In the genomic region with DNA sequence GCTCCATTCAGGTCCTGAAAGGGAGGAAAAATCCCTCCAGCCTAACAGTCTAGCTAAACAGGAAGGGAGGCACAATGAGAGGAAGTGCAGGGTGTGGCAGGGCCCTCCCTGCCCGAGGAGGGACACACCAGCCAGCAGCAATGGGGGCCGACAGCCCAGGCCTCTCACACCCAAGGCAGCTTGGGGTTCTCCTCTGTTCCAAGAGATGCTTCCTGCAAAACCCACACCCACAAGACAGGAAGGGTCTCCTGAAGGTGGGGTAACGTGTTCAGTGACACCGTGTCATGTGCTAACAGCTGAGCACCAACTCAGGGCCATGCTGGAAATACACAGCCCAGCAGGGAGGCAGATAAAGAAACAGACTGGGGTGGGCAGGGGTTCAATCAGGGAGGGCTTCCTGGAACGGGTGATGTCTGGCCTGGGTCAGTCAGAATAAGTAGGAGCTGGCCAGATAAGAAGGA, we compare ENCODE assay signal across 11 cellular contexts. TPM values are rescaled to one million over a fixed set of nuclear protein-coding genes. Genes with fewer than 3 reads are reported as not detected.
DNase-seq lines count a peak whose midpoint lies in the region; ATAC-seq, FAIRE-seq and TF ChIP-seq lines count a peak whose summit lies in the region.
"Had no signal": no experiment of that assay in that cellular context is flagged by ENCODE, and none has a peak within 500 bp of the region (broad histone marks: within the 10 kb centered on the region; RNA-seq: fewer than 3 reads in every experiment).

No MANE protein-coding gene starts in this region.

- H3K9me3 Mint-ChIP-seq in astrocyte (ENCODE audit: unreplicated experiment) = no peaks in the 10 kb centered on the region

- no peak overlapping the region for H3K4me3 ChIP-seq in astrocyte (ENCODE audit: insufficient read depth, low read depth, low read length)
- H3K4me3 ChIP-seq in left lung = no peak overlapping the region
- H3K4me3 ChIP-seq in subcutaneous abdominal adipose tissue (ENCODE audit: low read depth in 1 of 5, low read length in 5 of 5) = peak overlapping the region in 3 of 5 donors; percentile 52 to 59 (median 58)

- peak; percentile 71 for ATAC-seq in left lung

- H3K27ac ChIP-seq in astrocyte (ENCODE audit: low read depth, low read length) (peak overlapping the region; percentile 64), left lung (peak overlapping the region; percentile 71 to 84), subcutaneous abdominal adipose tissue (ENCODE audit: low read depth, low read length) (peak overlapping the region; percentile 91)

- H3K4me1 ChIP-seq in astrocyte (ENCODE audit: insufficient read depth, low read length) (peaks cover 33% of the 10 kb centered on the region), left lung (peaks cover 24 to 77% of the 10 kb centered on the region in 2 donors), subcutaneous abdominal adipose tissue (ENCODE audit: control insufficient read depth in 5 of 5, insufficient read depth in 5 of 5, low read length in 5 of 5) (peaks cover 18 to 71% (median 52%) of the 10 kb centered on the region in 5 donors)

- H4K20me1 ChIP-seq in astrocyte (ENCODE audit: insufficient read depth, low read length) = peaks cover 7% of the 10 kb centered on the region

- H2AFZ ChIP-seq in astrocyte (ENCODE audit: low read depth, low read length) = peak overlapping the region; percentile 53

- H3K9me3 ChIP-seq in astrocyte (ENCODE audit: insufficient read depth, low read depth, low read length) = no peaks in the 10 kb centered on the region
- H3K9me3 ChIP-seq in left lung = no peaks in the 10 kb centered on the region
- H3K9me3 ChIP-seq in subcutaneous abdominal adipose tissue (ENCODE audit: control insufficient read depth in 5 of 5, low read length in 5 of 5) = no peaks in the 10 kb centered on the region

- peaks cover 11% of the 10 kb centered on the region for H3K4me1 Mint-ChIP-seq in astrocyte (ENCODE audit: low read depth, unreplicated experiment)

- H3K36me3 ChIP-seq in astrocyte (ENCODE audit: insufficient read depth, low read length) (no peaks in the 10 kb centered on the region), left lung (peaks cover 0 to 37% of the 10 kb centered on the region in 2 donors), subcutaneous abdominal adipose tissue (ENCODE audit: control insufficient read depth in 5 of 5, insufficient read depth in 5 of 5, low read length in 5 of 5) (peaks cover 0 to 19% (median 7%) of the 10 kb centered on the region in 5 donors)

- H3K9ac ChIP-seq in astrocyte (ENCODE audit: low read length) (peak overlapping the region; percentile 51), subcutaneous abdominal adipose tissue (ENCODE audit: low read length in 5 of 5) (peak overlapping the region in 4 of 5 donors; percentile 31 to 72 (median 46))

- TF ChIP-seq CTCF in astrocyte (IDR thresholded peaks at IDR 0.05; ENCODE audit: insufficient read depth, low read depth, low read length) (no peak), left lung (IDR thresholded peaks at IDR 0.05) (no peak)

- FAIRE-seq in astrocyte (lab: Jason Lieb, UNC) = no peak
- FAIRE-seq: A204.1 had no signal

- DNase-seq in NK-92 treated with Interleukin-12 subunit alpha and Interleukin-12 subunit beta, amount 100 ng/mL, for 24 hours (lab: John Stamatoyannopoulos, UW) = peak; percentile 8
- no peak for DNase-seq in NK-92 (lab: John Stamatoyannopoulos, UW; ENCODE audit: unreplicated experiment)
- DNase-seq in astrocyte (ENCODE audit: low read depth) = no peak
- peak; percentile 57 to 84 for DNase-seq in left lung
- no peak for DNase-seq in RPMI8226
- DNase-seq in HK-2 (ENCODE audit: unreplicated experiment) = no peak
- no peak for DNase-seq in amniotic stem cell (lab: John Stamatoyannopoulos, UW)
- DNase-seq: NCI-H524 treated with DMSO at 0.1 percent for 48 hours; stimulated activated CD4-positive, alpha-beta T cell treated with anti-CD3 and anti-CD28 coated beads, Interleukin-12 subunit alpha, Interleukin-12 subunit beta, amount 100 ng/mL, for 4 hours had no signal

- H3K27me3 Mint-ChIP-seq in astrocyte (ENCODE audit: low read depth, unreplicated experiment) = no peaks in the 10 kb centered on the region

- H3K4me2 ChIP-seq in astrocyte (ENCODE audit: low read length) = peak overlapping the region; percentile 77

- H3K79me2 ChIP-seq in astrocyte (ENCODE audit: insufficient read depth, low read length) = peaks cover 20% of the 10 kb centered on the region

- intact Hi-C loops in left lung (cut with DNase I) = no loop called here

- H3K4me3 Mint-ChIP-seq in astrocyte (ENCODE audit: unreplicated experiment) = no peak overlapping the region

- peak overlapping the region; percentile 36 for H3K27ac Mint-ChIP-seq in astrocyte (ENCODE audit: unreplicated experiment)

- H3K27me3 ChIP-seq in astrocyte (ENCODE audit: insufficient read depth, low read length) = no peaks in the 10 kb centered on the region
- no peaks in the 10 kb centered on the region for H3K27me3 ChIP-seq in left lung
- no peaks in the 10 kb centered on the region for H3K27me3 ChIP-seq in subcutaneous abdominal adipose tissue (ENCODE audit: control insufficient read depth in 5 of 5, insufficient read depth in 4 of 5, low read length in 5 of 5)

- peaks cover 8% of the 10 kb centered on the region for H3K36me3 Mint-ChIP-seq in astrocyte (ENCODE audit: low read depth, unreplicated experiment)

RNA-seq across cellular contexts. Expression of gene ECE1, which starts 10.2 kb away (rescaled TPM):
- total RNA-seq in astrocyte (172 and 182 TPM in 2 replicates), left lung (100 to 1,000 TPM in 1 of 2 donors, 10 to 100 TPM in 1; 91.7 to 107 TPM)

Comparison
In these comparisons a context has a peak if more than half of its experiments do, and no peak if none do; other contexts are left out.
1. DNase-seq: peak in NK-92 treated with Interleukin-12 subunit alpha and Interleukin-12 subunit beta, amount 100 ng/mL, for 24 hours (single experiment) and left lung (2 of 2); none in NK-92 (single experiment), astrocyte (single experiment), RPMI8226 (single experiment), HK-2 (single experiment) and amniotic stem cell (single experiment).
2. H3K4me3 ChIP-seq: peak in subcutaneous abdominal adipose tissue (3 of 5); none in astrocyte (single experiment) and left lung (0 of 2).
3. Peak in every context shown above with its lines, with median percentiles within 50 percentile points of each other: H3K27ac ChIP-seq.